3 cellular contexts compared by ENCODE assay signal in the genomic region with DNA sequence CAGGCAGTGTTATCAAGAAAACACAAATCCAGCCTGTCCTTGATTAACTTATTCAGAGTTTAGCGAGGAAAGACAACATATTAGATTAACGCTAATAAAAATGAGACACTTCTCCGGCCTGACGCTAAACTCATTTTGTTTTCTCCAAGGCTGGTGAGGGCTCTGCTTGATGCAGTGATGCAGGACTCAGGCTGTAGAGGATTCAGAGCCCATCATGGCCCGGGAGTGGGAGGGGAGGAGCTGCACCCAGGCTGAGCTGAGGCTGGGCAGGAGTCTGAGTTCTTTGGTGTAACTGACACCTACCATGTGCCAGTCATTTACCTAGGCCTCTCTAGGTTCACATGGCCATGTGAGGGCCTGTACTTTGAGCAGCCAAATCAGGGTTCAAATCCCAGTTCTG.
"Had no signal": no experiment of that assay in that cellular context is flagged by ENCODE, and none has a peak within 500 bp of the region (broad histone marks: within the 10 kb centered on the region; RNA-seq: fewer than 3 reads in every experiment).

No MANE protein-coding gene starts in this region.

- DNase-seq: H9, HCEC 1CT, IMR-90 had no signal
